ENCODE assay signal across 20 cellular contexts in the genomic region with DNA sequence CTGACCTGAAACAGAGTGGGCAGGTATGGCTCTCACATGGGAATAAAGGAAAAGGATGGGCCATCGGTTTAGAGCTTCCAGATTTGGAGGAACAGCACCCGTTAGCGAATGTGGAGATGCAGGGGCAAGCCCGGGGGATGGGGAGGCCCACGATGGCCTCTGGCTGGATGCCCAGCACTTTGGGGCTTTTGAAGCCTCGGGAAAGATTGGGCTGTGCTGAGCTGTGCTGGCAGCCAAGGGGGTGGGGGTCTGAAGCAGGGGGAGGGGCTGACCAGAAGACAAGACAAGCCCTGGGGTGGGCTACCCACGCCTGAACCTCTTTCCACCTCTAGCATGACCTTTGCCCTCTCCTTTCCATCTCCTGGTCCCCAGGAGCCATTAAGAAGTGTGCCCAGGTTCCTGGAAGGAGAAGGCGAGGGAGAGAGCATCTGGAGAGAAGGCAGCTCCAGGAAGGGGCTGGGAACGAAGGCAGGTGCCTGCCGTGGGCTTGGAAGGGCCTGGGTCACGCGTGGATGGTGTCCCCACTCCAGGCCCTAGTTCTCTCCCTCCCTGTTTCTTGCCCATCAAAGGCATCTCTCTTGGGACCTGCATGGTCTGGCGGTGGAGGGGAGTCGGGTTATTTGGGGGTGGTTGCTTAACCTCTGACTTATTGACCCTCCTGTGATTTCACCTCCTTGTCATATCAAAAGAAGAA. TPM values are rescaled to one million over a fixed set of nuclear protein-coding genes. Genes with fewer than 3 reads are reported as not detected.
"Had no signal": no experiment of that assay in that cellular context is flagged by ENCODE, and none has a peak within 500 bp of the region (broad histone marks: within the 10 kb centered on the region; RNA-seq: fewer than 3 reads in every experiment).

No MANE protein-coding gene starts in this region.

- H3K4me3 ChIP-seq: adrenal gland, psoas muscle, right lobe of liver, upper lobe of right lung had no signal

- H3K36me3 Mint-ChIP-seq: naive B cell; stimulated activated memory B cell treated with anti-CD40 and anti-IgM and Interleukin-4, amounts not matched to agents 10 μg/mL and 1 μg/mL and 100 μg/mL, for 72 hours had no signal

- H3K27ac Mint-ChIP-seq: activated T-helper 2 cell treated with anti-CD3 and anti-CD28 coated beads, Interferon-gamma antibody, Interleukin-2, Interleukin-4, amounts not matched to agents 10 μg/mL and 5 μg/mL and 100 μg/mL, durations not matched to agents 14 hours and 24 hours and 36 hours; naive B cell; stimulated activated memory B cell treated with anti-CD40 and anti-IgM and Interleukin-4, amounts not matched to agents 10 μg/mL and 1 μg/mL and 100 μg/mL, for 72 hours had no signal

- H3K27ac ChIP-seq: adrenal gland, epithelial cell of prostate, psoas muscle, right lobe of liver, upper lobe of right lung had no signal

- H3K4me3 Mint-ChIP-seq: neural crest cell; stimulated activated memory B cell treated with anti-CD40 and anti-IgM and Interleukin-4, amounts not matched to agents 10 μg/mL and 1 μg/mL and 100 μg/mL, for 72 hours had no signal

- H3K9me3 ChIP-seq: adrenal gland, psoas muscle, right lobe of liver, upper lobe of right lung had no signal

- DNase-seq: activated CD4-positive, alpha-beta T cell treated with anti-CD3 and anti-CD28 coated beads, Interleukin-2, amount 50 U/mL, for 1 hour; activated CD4-positive, CD25-positive, alpha-beta regulatory T cell; activated naive CD4-positive, alpha-beta T cell treated with anti-CD3 and anti-CD28 coated beads, Interleukin-2, amount 50 U/mL, for 16 hours; activated T-cell treated with anti-CD3 and anti-CD28 coated beads for 4 hours; foreskin fibroblast; naive B cell; SHP77 treated with DMSO at 0.1 percent for 48 hours; stimulated activated CD4-positive, alpha-beta T cell treated with anti-CD3 and anti-CD28 coated beads, Interleukin-4, amount 100 ng/mL, for 24 hours; T-helper 1 cell; T-helper 9 cell had no signal

- ATAC-seq: psoas muscle; right lobe of liver; SK-N-SH treated with all-trans-retinoic acid at 6 μM for 48 hours; stimulated activated memory B cell treated with anti-CD40 and anti-IgM and Interleukin-4, amounts not matched to agents 10 μg/mL and 1 μg/mL and 100 μg/mL, for 72 hours; upper lobe of right lung had no signal

- H3K4me1 ChIP-seq: adrenal gland, psoas muscle, right lobe of liver, upper lobe of right lung had no signal

- H3K36me3 ChIP-seq: adrenal gland, right lobe of liver, upper lobe of right lung had no signal

- H3K27me3 ChIP-seq: adrenal gland, right lobe of liver had no signal

- H3K9me3 Mint-ChIP-seq: activated T-helper 2 cell treated with anti-CD3 and anti-CD28 coated beads, Interferon-gamma antibody, Interleukin-2, Interleukin-4, amounts not matched to agents 10 μg/mL and 5 μg/mL and 100 μg/mL, durations not matched to agents 14 hours and 24 hours and 36 hours; naive B cell; neural crest cell; stimulated activated memory B cell treated with anti-CD40 and anti-IgM and Interleukin-4, amounts not matched to agents 10 μg/mL and 1 μg/mL and 100 μg/mL, for 72 hours had no signal

- H3K4me1 Mint-ChIP-seq: naive B cell; neural crest cell; stimulated activated memory B cell treated with anti-CD40 and anti-IgM and Interleukin-4, amounts not matched to agents 10 μg/mL and 1 μg/mL and 100 μg/mL, for 72 hours had no signal

RNA-seq across cellular contexts. Expression of a gene that starts 39.7 kb away (rescaled TPM):
- total RNA-seq: bronchial epithelial cell had no signal
